Comparison of ENCODE assay signal across 35 cellular contexts in the genomic region with DNA sequence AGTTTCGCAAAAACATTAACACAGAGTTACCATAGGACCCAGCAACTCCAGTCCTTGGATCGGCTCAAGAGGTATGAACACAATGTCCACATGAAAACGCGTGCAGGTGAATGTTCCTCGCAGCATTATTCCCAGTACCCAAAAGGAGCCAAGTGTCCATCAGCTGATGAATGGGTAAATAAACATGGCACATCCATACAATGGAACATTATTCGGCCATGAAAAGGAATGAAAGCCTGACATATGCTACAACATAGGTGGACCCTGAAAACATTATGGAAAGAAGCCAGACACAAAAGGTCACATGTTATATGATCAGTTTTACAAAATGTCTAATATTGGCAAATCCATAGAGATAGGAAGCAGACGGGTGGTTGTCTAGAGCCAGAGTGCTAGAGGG.
"Had no signal": no experiment of that assay in that cellular context is flagged by ENCODE, and none has a peak within 500 bp of the region (broad histone marks: within the 10 kb centered on the region; RNA-seq: fewer than 3 reads in every experiment).

No MANE protein-coding gene starts in this region.

- DNase-seq: activated B cell treated with CpG ODN at 0.5 μM for 24 hours; activated CD4-positive, alpha-beta T cell treated with anti-CD3 and anti-CD28 coated beads for 48 hours; activated CD4-positive, alpha-beta T cell treated with anti-CD3 and anti-CD28 coated beads, Interleukin-2, amount 50 U/mL, for 1 hour; activated CD4-positive, alpha-beta T cell treated with anti-CD3 and anti-CD28 coated beads, Interleukin-2, amount 50 U/mL, for 48 hours; activated CD8-positive, alpha-beta memory T cell treated with anti-CD3 and anti-CD28 coated beads for 24 hours; activated CD8-positive, alpha-beta T cell treated with anti-CD3 and anti-CD28 coated beads for 36 hours; activated effector memory CD4-positive, alpha-beta T cell treated with Interleukin-2 at 50 U/mL for 16 hours; activated gamma-delta T cell treated with Interleukin-2 at 50 U/mL for 16 hours; activated naive CD4-positive, alpha-beta T cell treated with anti-CD3 and anti-CD28 coated beads, Interleukin-2, amount 50 U/mL, for 16 hours; activated naive CD4-positive, alpha-beta T cell treated with Interleukin-2 at 50 U/mL for 16 hours; activated T-cell treated with anti-CD3 and anti-CD28 coated beads, Interleukin-2, amount 50 U/mL, for 4 hours; amniotic stem cell; anterior cingulate cortex; brain microvascular endothelial cell; cortex of kidney; dermis blood vessel endothelial cell; effector CD4-positive, alpha-beta T cell; effector memory CD8-positive, alpha-beta T cell; esophagus squamous epithelium; foreskin melanocyte; heart right ventricle; T-helper 17 cell; T1000; WERI-Rb-1 had no signal

- H3K4me1 Mint-ChIP-seq: activated B cell treated with CpG ODN at 0.5 μM for 24 hours had no signal

- H3K27me3 Mint-ChIP-seq: activated CD8-positive, alpha-beta T cell treated with anti-CD3 and anti-CD28 coated beads for 36 hours; activated naive CD8-positive, alpha-beta T cell; activated T-helper 17 cell treated with anti-CD3 and anti-CD28 coated beads, Interleukin-2, amount 50 U/mL, for 72 hours; central memory CD8-positive, alpha-beta T cell; effector memory CD8-positive, alpha-beta T cell; T-helper 17 cell had no signal

- H3K4me3 Mint-ChIP-seq: activated B cell treated with CpG ODN at 0.5 μM for 24 hours; activated CD8-positive, alpha-beta T cell treated with anti-CD3 and anti-CD28 coated beads for 36 hours; activated naive CD8-positive, alpha-beta T cell; activated T-cell treated with anti-CD3 and anti-CD28 coated beads, Interleukin-2, amount 50 U/mL, for 4 hours; activated T-helper 17 cell treated with anti-CD3 and anti-CD28 coated beads, Interleukin-2, amount 50 U/mL, for 72 hours; central memory CD8-positive, alpha-beta T cell; effector memory CD8-positive, alpha-beta T cell; T-helper 17 cell; T-helper 2 cell treated with Interferon-gamma antibody and Interleukin-4, amounts not matched to agents 5 μg/mL and 100 μg/mL, for 36 hours had no signal

- H3K27ac Mint-ChIP-seq: activated B cell treated with CpG ODN at 0.5 μM for 24 hours; activated CD8-positive, alpha-beta T cell treated with anti-CD3 and anti-CD28 coated beads for 36 hours; activated naive CD8-positive, alpha-beta T cell; activated T-helper 17 cell treated with anti-CD3 and anti-CD28 coated beads, Interleukin-2, amount 50 U/mL, for 72 hours; effector memory CD8-positive, alpha-beta T cell; T-helper 17 cell; T-helper 2 cell treated with Interferon-gamma antibody and Interleukin-4, amounts not matched to agents 5 μg/mL and 100 μg/mL, for 36 hours had no signal

- FAIRE-seq: astrocyte, bronchial epithelial cell, colon, endothelial cell of umbilical vein had no signal

- H3K4me3 ChIP-seq: esophagus squamous epithelium, gastroesophageal sphincter, heart right ventricle had no signal

- H3K27ac ChIP-seq: brain microvascular endothelial cell, epithelial cell of prostate, esophagus squamous epithelium, gastroesophageal sphincter, WERI-Rb-1 had no signal

- H3K9me3 Mint-ChIP-seq: activated B cell treated with CpG ODN at 0.5 μM for 24 hours; activated CD8-positive, alpha-beta T cell treated with anti-CD3 and anti-CD28 coated beads for 36 hours; activated T-cell treated with anti-CD3 and anti-CD28 coated beads, Interleukin-2, amount 50 U/mL, for 4 hours; activated T-helper 17 cell treated with anti-CD3 and anti-CD28 coated beads, Interleukin-2, amount 50 U/mL, for 72 hours; central memory CD8-positive, alpha-beta T cell; effector memory CD8-positive, alpha-beta T cell; T-helper 2 cell treated with Interferon-gamma antibody and Interleukin-4, amounts not matched to agents 5 μg/mL and 100 μg/mL, for 36 hours had no signal

- H3K9me3 ChIP-seq: esophagus squamous epithelium, gastroesophageal sphincter, heart right ventricle had no signal

- ATAC-seq: activated CD4-positive, CD25-positive, alpha-beta regulatory T cell treated with anti-CD3 and anti-CD28 coated beads, Interleukin-2, amount 50 U/mL, for 24 hours; activated CD8-positive, alpha-beta T cell treated with anti-CD3 and anti-CD28 coated beads for 36 hours; activated T-cell treated with anti-CD3 and anti-CD28 coated beads, Interleukin-2, amount 50 U/mL, for 4 hours; activated T-helper 17 cell treated with anti-CD3 and anti-CD28 coated beads, Interleukin-2, amount 50 U/mL, for 72 hours; effector memory CD8-positive, alpha-beta T cell; gastroesophageal sphincter; heart right ventricle; T-helper 17 cell had no signal

- H3K27me3 ChIP-seq: brain microvascular endothelial cell, esophagus squamous epithelium, gastroesophageal sphincter, heart right ventricle had no signal
